Comparison of ENCODE assay signal across 18 cellular contexts in the genomic region with DNA sequence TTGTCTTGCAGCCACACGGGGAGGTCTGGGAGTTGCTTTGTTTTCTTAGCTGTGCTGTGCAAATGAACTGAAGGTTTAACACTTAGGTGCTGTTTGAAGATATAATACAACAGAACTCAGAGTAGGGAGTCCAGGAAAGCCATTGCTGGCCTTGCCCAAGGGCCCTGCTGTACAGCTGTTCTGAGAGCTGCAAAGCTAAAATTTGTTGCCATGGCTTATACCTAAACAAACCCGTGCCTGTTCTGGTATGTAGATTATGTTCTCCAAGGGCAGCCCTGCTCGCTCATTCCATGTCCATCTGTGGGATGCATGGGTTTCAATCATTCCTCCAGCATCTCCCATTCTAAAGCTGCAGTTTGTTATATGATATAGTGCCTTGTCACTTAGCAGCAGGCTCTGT.
DNase-seq lines count a peak whose midpoint lies in the region; ATAC-seq and TF ChIP-seq lines count a peak whose summit lies in the region.
"Had no signal": no experiment of that assay in that cellular context is flagged by ENCODE, and none has a peak within 500 bp of the region (broad histone marks: within the 10 kb centered on the region; RNA-seq: fewer than 3 reads in every experiment).

No MANE protein-coding gene starts in this region.

- H3K9me3 ChIP-seq in hepatocyte (ENCODE audit: low read depth) = no peaks in the 10 kb centered on the region
- no peaks in the 10 kb centered on the region for H3K9me3 ChIP-seq in naive thymus-derived CD4-positive, alpha-beta T cell (ENCODE audit: control insufficient read depth in 2 of 3, low read length in 3 of 3)
- H3K9me3 ChIP-seq: ascending aorta, tibial artery had no signal

- TF ChIP-seq CTCF in hepatocyte (IDR thresholded peaks at IDR 0.05; ENCODE audit: poor library complexity) = no peak

- CTCF ChIA-PET in naive thymus-derived CD4-positive, alpha-beta T cell (lab: Charles Lee) = no interaction called here

- no peak overlapping the region for H3K4me2 ChIP-seq in hepatocyte

- H3K36me3 ChIP-seq in hepatocyte (replicated peaks; ENCODE audit: insufficient read depth, low read depth) = no peaks in the 10 kb centered on the region
- no peaks in the 10 kb centered on the region for H3K36me3 ChIP-seq in naive thymus-derived CD4-positive, alpha-beta T cell (ENCODE audit: control insufficient read depth in 2 of 3, insufficient read depth in 3 of 3, low read length in 3 of 3)
- H3K36me3 ChIP-seq: ascending aorta, tibial artery had no signal

- H3K4me3 ChIP-seq in hepatocyte = no peak overlapping the region
- H3K4me3 ChIP-seq in naive thymus-derived CD4-positive, alpha-beta T cell (ENCODE audit: low read length) = no peak overlapping the region
- H3K4me3 ChIP-seq: ascending aorta, tibial artery had no signal

- POLR2A ChIA-PET in naive thymus-derived CD4-positive, alpha-beta T cell (lab: Charles Lee) = no interaction called here

- ATAC-seq in naive thymus-derived CD4-positive, alpha-beta T cell = no peak
- no peak for ATAC-seq in GM21381 (IDR thresholded peaks at IDR 0.05; ENCODE audit: unreplicated experiment)
- ATAC-seq: Panc1; stimulated activated memory B cell treated with anti-CD40 and anti-IgM and Interleukin-4, amounts not matched to agents 10 μg/mL and 1 μg/mL and 100 μg/mL, for 72 hours had no signal

- H3K27me3 ChIP-seq in hepatocyte = no peaks in the 10 kb centered on the region
- no peaks in the 10 kb centered on the region for H3K27me3 ChIP-seq in naive thymus-derived CD4-positive, alpha-beta T cell (ENCODE audit: control insufficient read depth in 2 of 2, insufficient read depth in 2 of 2, low read length in 2 of 2)
- H3K27me3 ChIP-seq: ascending aorta, tibial artery had no signal

- no peaks in the 10 kb centered on the region for H3K4me1 ChIP-seq in hepatocyte (ENCODE audit: insufficient read depth)
- H3K4me1 ChIP-seq in naive thymus-derived CD4-positive, alpha-beta T cell (ENCODE audit: control insufficient read depth in 2 of 2, insufficient read depth in 2 of 2, low read length in 2 of 2) = no peaks in the 10 kb centered on the region
- H3K4me1 ChIP-seq: ascending aorta had no signal

- H3K27ac ChIP-seq in hepatocyte = no peak overlapping the region
- H3K27ac ChIP-seq in naive thymus-derived CD4-positive, alpha-beta T cell (ENCODE audit: low read depth, low read length) = no peak overlapping the region
- H3K27ac ChIP-seq: ascending aorta, tibial artery had no signal

- H3K4me3 Mint-ChIP-seq in naive thymus-derived CD4-positive, alpha-beta T cell = no peak overlapping the region
- H3K4me3 Mint-ChIP-seq: activated B cell treated with CpG ODN at 0.5 μM for 24 hours; CD4-positive, CD25-positive, alpha-beta regulatory T cell; dendritic cell treated with granulocyte-macrophage colony-stimulating factor and Interleukin-4, amounts not matched to agents 40 ng/mL and 50 ng/mL, for 4 days; stimulated activated memory B cell treated with anti-CD40 and anti-IgM and Interleukin-4, amounts not matched to agents 10 μg/mL and 1 μg/mL and 100 μg/mL, for 72 hours had no signal

- WGBS in hepatocyte (ENCODE audit: low lambda C conversion rate, missing lambda C conversion rate) = 37% methylated on average over 3 of the region's 3 CpGs

- no peaks in the 10 kb centered on the region for H3K79me2 ChIP-seq in hepatocyte

- intact Hi-C loops in naive thymus-derived CD4-positive, alpha-beta T cell (cut with micrococcal nuclease) = no loop called here

- no peaks in the 10 kb centered on the region for H3K9me2 ChIP-seq in hepatocyte (replicated peaks; ENCODE audit: insufficient read depth)

- no peaks in the 10 kb centered on the region for H3K4me1 Mint-ChIP-seq in naive thymus-derived CD4-positive, alpha-beta T cell
- H3K4me1 Mint-ChIP-seq: activated B cell treated with CpG ODN at 0.5 μM for 24 hours; CD4-positive, CD25-positive, alpha-beta regulatory T cell; stimulated activated memory B cell treated with anti-CD40 and anti-IgM and Interleukin-4, amounts not matched to agents 10 μg/mL and 1 μg/mL and 100 μg/mL, for 72 hours had no signal

- no peak overlapping the region for H3K27ac Mint-ChIP-seq in naive thymus-derived CD4-positive, alpha-beta T cell
- H3K27ac Mint-ChIP-seq: activated B cell treated with CpG ODN at 0.5 μM for 24 hours; CD4-positive, CD25-positive, alpha-beta regulatory T cell; dendritic cell treated with granulocyte-macrophage colony-stimulating factor and Interleukin-4, amounts not matched to agents 40 ng/mL and 50 ng/mL, for 4 days; stimulated activated memory B cell treated with anti-CD40 and anti-IgM and Interleukin-4, amounts not matched to agents 10 μg/mL and 1 μg/mL and 100 μg/mL, for 72 hours had no signal

- H3K27me3 Mint-ChIP-seq in naive thymus-derived CD4-positive, alpha-beta T cell = peaks cover 1 to 19% (median 8%) of the 10 kb centered on the region in 5 donors
- H3K27me3 Mint-ChIP-seq: activated B cell treated with CpG ODN at 0.5 μM for 24 hours; CD4-positive, CD25-positive, alpha-beta regulatory T cell; dendritic cell treated with granulocyte-macrophage colony-stimulating factor and Interleukin-4, amounts not matched to agents 40 ng/mL and 50 ng/mL, for 4 days had no signal

- no peak overlapping the region for H2AFZ ChIP-seq in hepatocyte

- no peaks in the 10 kb centered on the region for H3K36me3 Mint-ChIP-seq in naive thymus-derived CD4-positive, alpha-beta T cell
- H3K36me3 Mint-ChIP-seq: CD4-positive, CD25-positive, alpha-beta regulatory T cell; stimulated activated memory B cell treated with anti-CD40 and anti-IgM and Interleukin-4, amounts not matched to agents 10 μg/mL and 1 μg/mL and 100 μg/mL, for 72 hours had no signal

- H3K9me3 Mint-ChIP-seq in naive thymus-derived CD4-positive, alpha-beta T cell = no peaks in the 10 kb centered on the region
- H3K9me3 Mint-ChIP-seq: activated B cell treated with CpG ODN at 0.5 μM for 24 hours; dendritic cell treated with granulocyte-macrophage colony-stimulating factor and Interleukin-4, amounts not matched to agents 40 ng/mL and 50 ng/mL, for 4 days; stimulated activated memory B cell treated with anti-CD40 and anti-IgM and Interleukin-4, amounts not matched to agents 10 μg/mL and 1 μg/mL and 100 μg/mL, for 72 hours had no signal

- DNase-seq in LHCN-M2 (ENCODE audit: low read depth) (peak; percentile 63), astrocyte of the hippocampus (ENCODE audit: low read depth, low spot score) (peak; percentile 31), hepatocyte (ENCODE audit: low spot score) (peak; percentile 10), renal cortical epithelial cell (ENCODE audit: low read depth) (peak; percentile 14), occipital lobe (lab: John Stamatoyannopoulos, UW) (no peak)
- DNase-seq in naive thymus-derived CD4-positive, alpha-beta T cell = no peak
- DNase-seq: activated B cell treated with CpG ODN at 0.5 μM for 24 hours; CD4-positive, CD25-positive, alpha-beta regulatory T cell; DMS79; erythroblast; head of caudate nucleus; NCI-H1417; tibial artery had no signal

- no peaks in the 10 kb centered on the region for H4K20me1 ChIP-seq in hepatocyte (ENCODE audit: insufficient read depth, poor library complexity, severe bottlenecking)

Comparison
In these comparisons a context has a peak if more than half of its experiments do, and no peak if none do; other contexts are left out.
1. DNase-seq: peak in LHCN-M2 (single experiment), astrocyte of the hippocampus (single experiment), hepatocyte (single experiment) and renal cortical epithelial cell (single experiment); none in naive thymus-derived CD4-positive, alpha-beta T cell (0 of 9) and occipital lobe (single experiment).